ENCODE assay signal across 2 cellular contexts in the genomic region with DNA sequence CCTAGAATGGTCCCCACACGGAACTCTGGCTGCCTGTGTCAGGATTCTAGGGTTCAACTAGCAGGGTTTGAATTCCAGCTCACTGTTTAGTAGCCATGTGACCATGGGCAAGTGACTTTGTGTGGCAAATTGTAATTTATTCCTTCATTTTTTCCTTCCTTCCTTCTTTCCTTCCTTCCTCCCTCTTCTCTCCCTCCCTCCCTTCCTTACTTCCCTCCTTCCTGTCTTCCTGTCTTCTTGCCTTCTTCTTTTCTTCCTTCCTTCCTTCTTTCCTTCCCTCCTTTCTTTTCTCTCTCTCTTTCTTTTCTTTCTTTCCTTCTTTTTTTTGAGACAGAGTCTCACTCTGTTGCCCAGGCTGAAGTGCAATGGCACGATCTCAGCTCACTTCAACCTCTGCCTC.
TF ChIP-seq lines count a peak whose summit lies in the region.

No MANE protein-coding gene starts in this region.

TF ChIP-seq in SK-N-SH, 30 proteins besides CTCF, POLR2A, EP300 and RAD21 (continued from another document):
- TF ChIP-seq RXRA (IDR thresholded peaks at IDR 0.05; ENCODE audit: borderline replicate concordance, low read depth) (no peak), TCF12 (IDR thresholded peaks at IDR 0.05) (no peak), GABPA (IDR thresholded peaks at IDR 0.05; ENCODE audit: low read depth) (no peak), NRF1 (IDR thresholded peaks at IDR 0.05; ENCODE audit: low read depth, low read length) (no peak), RFX5 (IDR thresholded peaks at IDR 0.05; ENCODE audit: low read length) (no peak), NFIC (IDR thresholded peaks at IDR 0.05; ENCODE audit: borderline replicate concordance) (no peak), TAF1 (IDR thresholded peaks at IDR 0.05; ENCODE audit: borderline replicate concordance, low read depth, low read length) (no peak), FOSL2 (IDR thresholded peaks at IDR 0.05; ENCODE audit: borderline replicate concordance, low read depth) (no peak), YY1 (IDR thresholded peaks at IDR 0.05; ENCODE audit: low read depth) (no peak)
- TF ChIP-seq, protein P1, sequence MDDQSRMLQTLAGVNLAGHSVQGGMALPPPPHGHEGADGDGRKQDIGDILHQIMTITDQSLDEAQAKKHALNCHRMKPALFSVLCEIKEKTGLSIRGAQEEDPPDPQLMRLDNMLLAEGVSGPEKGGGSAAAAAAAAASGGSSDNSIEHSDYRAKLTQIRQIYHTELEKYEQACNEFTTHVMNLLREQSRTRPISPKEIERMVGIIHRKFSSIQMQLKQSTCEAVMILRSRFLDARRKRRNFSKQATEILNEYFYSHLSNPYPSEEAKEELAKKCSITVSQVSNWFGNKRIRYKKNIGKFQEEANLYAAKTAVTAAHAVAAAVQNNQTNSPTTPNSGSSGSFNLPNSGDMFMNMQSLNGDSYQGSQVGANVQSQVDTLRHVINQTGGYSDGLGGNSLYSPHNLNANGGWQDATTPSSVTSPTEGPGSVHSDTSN (IDR thresholded peaks at IDR 0.05), result no peak
- TF ChIP-seq, protein P2, sequence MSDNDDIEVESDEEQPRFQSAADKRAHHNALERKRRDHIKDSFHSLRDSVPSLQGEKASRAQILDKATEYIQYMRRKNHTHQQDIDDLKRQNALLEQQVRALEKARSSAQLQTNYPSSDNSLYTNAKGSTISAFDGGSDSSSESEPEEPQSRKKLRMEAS (IDR thresholded peaks at IDR 0.05; ENCODE audit: low read depth), result no peak
- TF ChIP-seq, protein P3, sequence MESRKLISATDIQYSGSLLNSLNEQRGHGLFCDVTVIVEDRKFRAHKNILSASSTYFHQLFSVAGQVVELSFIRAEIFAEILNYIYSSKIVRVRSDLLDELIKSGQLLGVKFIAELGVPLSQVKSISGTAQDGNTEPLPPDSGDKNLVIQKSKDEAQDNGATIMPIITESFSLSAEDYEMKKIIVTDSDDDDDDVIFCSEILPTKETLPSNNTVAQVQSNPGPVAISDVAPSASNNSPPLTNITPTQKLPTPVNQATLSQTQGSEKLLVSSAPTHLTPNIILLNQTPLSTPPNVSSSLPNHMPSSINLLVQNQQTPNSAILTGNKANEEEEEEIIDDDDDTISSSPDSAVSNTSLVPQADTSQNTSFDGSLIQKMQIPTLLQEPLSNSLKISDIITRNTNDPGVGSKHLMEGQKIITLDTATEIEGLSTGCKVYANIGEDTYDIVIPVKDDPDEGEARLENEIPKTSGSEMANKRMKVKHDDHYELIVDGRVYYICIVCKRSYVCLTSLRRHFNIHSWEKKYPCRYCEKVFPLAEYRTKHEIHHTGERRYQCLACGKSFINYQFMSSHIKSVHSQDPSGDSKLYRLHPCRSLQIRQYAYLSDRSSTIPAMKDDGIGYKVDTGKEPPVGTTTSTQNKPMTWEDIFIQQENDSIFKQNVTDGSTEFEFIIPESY (IDR thresholded peaks at IDR 0.05; ENCODE audit: borderline replicate concordance, low read depth), result no peak
- TF ChIP-seq, protein P4, sequence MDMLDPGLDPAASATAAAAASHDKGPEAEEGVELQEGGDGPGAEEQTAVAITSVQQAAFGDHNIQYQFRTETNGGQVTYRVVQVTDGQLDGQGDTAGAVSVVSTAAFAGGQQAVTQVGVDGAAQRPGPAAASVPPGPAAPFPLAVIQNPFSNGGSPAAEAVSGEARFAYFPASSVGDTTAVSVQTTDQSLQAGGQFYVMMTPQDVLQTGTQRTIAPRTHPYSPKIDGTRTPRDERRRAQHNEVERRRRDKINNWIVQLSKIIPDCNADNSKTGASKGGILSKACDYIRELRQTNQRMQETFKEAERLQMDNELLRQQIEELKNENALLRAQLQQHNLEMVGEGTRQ (IDR thresholded peaks at IDR 0.05; ENCODE audit: borderline replicate concordance, low read depth, low read length), result no peak
TF ChIP-seq in SK-N-SH: peak in this region for 0.

TF ChIP-seq in SK-N-SH treated with all-trans-retinoic acid at 6 μM for 48 hours, 23 proteins besides CTCF, POLR2A, EP300 and RAD21:
- TF ChIP-seq, protein P5, sequence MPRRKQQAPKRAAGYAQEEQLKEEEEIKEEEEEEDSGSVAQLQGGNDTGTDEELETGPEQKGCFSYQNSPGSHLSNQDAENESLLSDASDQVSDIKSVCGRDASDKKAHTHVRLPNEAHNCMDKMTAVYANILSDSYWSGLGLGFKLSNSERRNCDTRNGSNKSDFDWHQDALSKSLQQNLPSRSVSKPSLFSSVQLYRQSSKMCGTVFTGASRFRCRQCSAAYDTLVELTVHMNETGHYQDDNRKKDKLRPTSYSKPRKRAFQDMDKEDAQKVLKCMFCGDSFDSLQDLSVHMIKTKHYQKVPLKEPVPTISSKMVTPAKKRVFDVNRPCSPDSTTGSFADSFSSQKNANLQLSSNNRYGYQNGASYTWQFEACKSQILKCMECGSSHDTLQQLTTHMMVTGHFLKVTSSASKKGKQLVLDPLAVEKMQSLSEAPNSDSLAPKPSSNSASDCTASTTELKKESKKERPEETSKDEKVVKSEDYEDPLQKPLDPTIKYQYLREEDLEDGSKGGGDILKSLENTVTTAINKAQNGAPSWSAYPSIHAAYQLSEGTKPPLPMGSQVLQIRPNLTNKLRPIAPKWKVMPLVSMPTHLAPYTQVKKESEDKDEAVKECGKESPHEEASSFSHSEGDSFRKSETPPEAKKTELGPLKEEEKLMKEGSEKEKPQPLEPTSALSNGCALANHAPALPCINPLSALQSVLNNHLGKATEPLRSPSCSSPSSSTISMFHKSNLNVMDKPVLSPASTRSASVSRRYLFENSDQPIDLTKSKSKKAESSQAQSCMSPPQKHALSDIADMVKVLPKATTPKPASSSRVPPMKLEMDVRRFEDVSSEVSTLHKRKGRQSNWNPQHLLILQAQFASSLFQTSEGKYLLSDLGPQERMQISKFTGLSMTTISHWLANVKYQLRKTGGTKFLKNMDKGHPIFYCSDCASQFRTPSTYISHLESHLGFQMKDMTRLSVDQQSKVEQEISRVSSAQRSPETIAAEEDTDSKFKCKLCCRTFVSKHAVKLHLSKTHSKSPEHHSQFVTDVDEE (CRISPR knock-in tag; IDR thresholded peaks at IDR 0.05), result no peak
- no peak for TF ChIP-seq GLIS3 (CRISPR knock-in tag; IDR thresholded peaks at IDR 0.05)
- no peak for TF ChIP-seq ZC3H10 (CRISPR knock-in tag; IDR thresholded peaks at IDR 0.05)
- no peak for TF ChIP-seq ZNF70 (CRISPR knock-in tag; IDR thresholded peaks at IDR 0.05)
- TF ChIP-seq, protein P6, sequence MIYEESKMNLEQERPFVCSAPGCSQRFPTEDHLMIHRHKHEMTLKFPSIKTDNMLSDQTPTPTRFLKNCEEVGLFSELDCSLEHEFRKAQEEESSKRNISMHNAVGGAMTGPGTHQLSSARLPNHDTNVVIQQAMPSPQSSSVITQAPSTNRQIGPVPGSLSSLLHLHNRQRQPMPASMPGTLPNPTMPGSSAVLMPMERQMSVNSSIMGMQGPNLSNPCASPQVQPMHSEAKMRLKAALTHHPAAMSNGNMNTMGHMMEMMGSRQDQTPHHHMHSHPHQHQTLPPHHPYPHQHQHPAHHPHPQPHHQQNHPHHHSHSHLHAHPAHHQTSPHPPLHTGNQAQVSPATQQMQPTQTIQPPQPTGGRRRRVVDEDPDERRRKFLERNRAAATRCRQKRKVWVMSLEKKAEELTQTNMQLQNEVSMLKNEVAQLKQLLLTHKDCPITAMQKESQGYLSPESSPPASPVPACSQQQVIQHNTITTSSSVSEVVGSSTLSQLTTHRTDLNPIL (CRISPR knock-in tag; IDR thresholded peaks at IDR 0.05; ENCODE audit: low read depth), result no peak
- TF ChIP-seq, protein P7, sequence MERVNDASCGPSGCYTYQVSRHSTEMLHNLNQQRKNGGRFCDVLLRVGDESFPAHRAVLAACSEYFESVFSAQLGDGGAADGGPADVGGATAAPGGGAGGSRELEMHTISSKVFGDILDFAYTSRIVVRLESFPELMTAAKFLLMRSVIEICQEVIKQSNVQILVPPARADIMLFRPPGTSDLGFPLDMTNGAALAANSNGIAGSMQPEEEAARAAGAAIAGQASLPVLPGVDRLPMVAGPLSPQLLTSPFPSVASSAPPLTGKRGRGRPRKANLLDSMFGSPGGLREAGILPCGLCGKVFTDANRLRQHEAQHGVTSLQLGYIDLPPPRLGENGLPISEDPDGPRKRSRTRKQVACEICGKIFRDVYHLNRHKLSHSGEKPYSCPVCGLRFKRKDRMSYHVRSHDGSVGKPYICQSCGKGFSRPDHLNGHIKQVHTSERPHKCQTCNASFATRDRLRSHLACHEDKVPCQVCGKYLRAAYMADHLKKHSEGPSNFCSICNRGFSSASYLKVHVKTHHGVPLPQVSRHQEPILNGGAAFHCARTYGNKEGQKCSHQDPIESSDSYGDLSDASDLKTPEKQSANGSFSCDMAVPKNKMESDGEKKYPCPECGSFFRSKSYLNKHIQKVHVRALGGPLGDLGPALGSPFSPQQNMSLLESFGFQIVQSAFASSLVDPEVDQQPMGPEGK (CRISPR knock-in tag; IDR thresholded peaks at IDR 0.05; ENCODE audit: borderline replicate concordance), result no peak
